In the genomic region with DNA sequence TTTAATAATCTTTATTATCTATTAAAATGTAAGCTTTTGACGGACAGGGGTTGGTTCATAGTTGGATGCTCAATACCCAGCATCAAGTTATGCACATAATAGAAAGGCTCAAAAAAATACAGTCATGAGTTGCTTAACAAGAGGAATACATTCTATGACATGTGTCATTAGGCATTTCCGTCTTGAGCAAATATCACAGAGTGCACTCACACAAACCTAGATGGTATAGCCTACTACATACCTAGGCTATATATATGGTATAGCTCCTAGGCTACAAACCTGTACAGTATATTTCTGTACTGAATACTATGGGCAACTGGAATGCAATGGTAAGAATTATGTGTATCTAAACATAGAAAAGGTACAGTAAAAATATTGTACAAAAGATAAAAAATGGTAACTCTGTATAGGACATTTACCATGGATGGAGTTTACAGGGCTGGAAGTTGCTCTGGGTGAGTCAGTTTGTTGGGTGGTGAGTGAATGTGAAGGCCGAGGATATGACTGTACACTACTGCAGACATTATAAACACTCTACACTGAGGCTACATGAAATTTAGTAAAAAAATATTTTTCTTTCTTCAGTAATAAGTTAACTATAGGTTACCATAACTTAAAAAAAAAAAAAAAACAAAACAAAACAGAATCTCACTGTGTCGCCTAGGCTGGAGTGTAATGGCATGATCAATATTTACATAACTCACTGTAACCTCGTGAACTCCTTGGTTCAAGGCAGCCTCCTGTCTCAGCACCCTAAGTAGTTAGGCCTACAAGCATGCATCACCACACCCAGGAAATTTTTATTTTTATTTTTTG, we compare ENCODE assay signal across 12 cellular contexts.
DNase-seq lines count a peak whose midpoint lies in the region; ATAC-seq and TF ChIP-seq lines count a peak whose summit lies in the region.
"Had no signal": no experiment of that assay in that cellular context is flagged by ENCODE, and none has a peak within 500 bp of the region (broad histone marks: within the 10 kb centered on the region; RNA-seq: fewer than 3 reads in every experiment).

No MANE protein-coding gene starts in this region.

- no peaks in the 10 kb centered on the region for H3K4me1 Mint-ChIP-seq in activated T-helper 17 cell treated with anti-CD3 and anti-CD28 coated beads, Interleukin-2, amount 50 U/mL, for 72 hours
- H3K4me1 Mint-ChIP-seq in activated CD8-positive, alpha-beta T cell treated with anti-CD3 and anti-CD28 coated beads, Interleukin-2, amount 10 ng/mL, durations not matched to agents 7 days and 5 days (ENCODE audit: low read depth), result peaks cover 2% of the 10 kb centered on the region

- H3K27me3 Mint-ChIP-seq in activated T-helper 17 cell treated with anti-CD3 and anti-CD28 coated beads, Interleukin-2, amount 50 U/mL, for 72 hours, result no peaks in the 10 kb centered on the region
- no peaks in the 10 kb centered on the region for H3K27me3 Mint-ChIP-seq in activated CD8-positive, alpha-beta T cell treated with anti-CD3 and anti-CD28 coated beads, Interleukin-2, amount 10 ng/mL, durations not matched to agents 7 days and 5 days (ENCODE audit: low read depth)
- H3K27me3 Mint-ChIP-seq: naive B cell had no signal

- no peak overlapping the region for H3K4me3 Mint-ChIP-seq in activated T-helper 17 cell treated with anti-CD3 and anti-CD28 coated beads, Interleukin-2, amount 50 U/mL, for 72 hours
- no peak overlapping the region for H3K4me3 Mint-ChIP-seq in activated CD8-positive, alpha-beta T cell treated with anti-CD3 and anti-CD28 coated beads, Interleukin-2, amount 10 ng/mL, durations not matched to agents 7 days and 5 days
- H3K4me3 Mint-ChIP-seq: naive B cell had no signal

- no peaks in the 10 kb centered on the region for H3K4me1 ChIP-seq in smooth muscle cell (ENCODE audit: low read depth)
- H3K4me1 ChIP-seq: spleen had no signal

- H3K36me3 ChIP-seq in smooth muscle cell (ENCODE audit: low read depth), result peaks cover 6% of the 10 kb centered on the region

- TF ChIP-seq CTCF in fibroblast of villous mesenchyme (IDR thresholded peaks at IDR 0.05; ENCODE audit: insufficient read depth, low read depth, low read length), result no peak
- TF ChIP-seq CTCF in smooth muscle cell (IDR thresholded peaks at IDR 0.05; ENCODE audit: borderline replicate concordance, insufficient read depth, poor library complexity, severe bottlenecking), result no peak

- DNase-seq in HS-27A (ENCODE audit: low read depth) (peak; percentile 96), fibroblast of villous mesenchyme (ENCODE audit: low read depth) (peak; percentile 82), smooth muscle cell (lab: John Stamatoyannopoulos, UW; ENCODE audit: unreplicated experiment) (no peak), T-helper 2 cell (no peak)
- no peak for DNase-seq in stimulated activated CD4-positive, alpha-beta T cell treated with anti-CD3 and anti-CD28 coated beads, Interleukin-1b, Interleukin-23, amount 100 ng/mL, for 48 hours
- no peak for DNase-seq in activated CD8-positive, alpha-beta T cell treated with anti-CD3 and anti-CD28 coated beads, Interleukin-2, amount 10 ng/mL, durations not matched to agents 7 days and 5 days
- DNase-seq: activated CD4-positive, alpha-beta T cell treated with anti-CD3 and anti-CD28 coated beads, Interleukin-2, amount 50 U/mL, for 1 hour; naive B cell; NCI-H510A; spleen had no signal

- CTCF ChIA-PET in activated CD8-positive, alpha-beta T cell treated with anti-CD3 and anti-CD28 coated beads, Interleukin-2, amount 10 ng/mL, durations not matched to agents 7 days and 5 days (lab: Charles Lee), result no interaction called here

- H2AFZ ChIP-seq in smooth muscle cell (ENCODE audit: low read depth), result no peak overlapping the region

- peak overlapping the region; percentile 73 for H3K27ac ChIP-seq in smooth muscle cell (ENCODE audit: low read depth)
- H3K27ac ChIP-seq: spleen had no signal

- H3K9me3 ChIP-seq in smooth muscle cell (replicated peaks; ENCODE audit: low read depth), result no peaks in the 10 kb centered on the region
- H3K9me3 ChIP-seq: spleen had no signal

- no peak overlapping the region for H3K4me3 ChIP-seq in fibroblast of villous mesenchyme (ENCODE audit: low read depth, low read length)
- no peak overlapping the region for H3K4me3 ChIP-seq in smooth muscle cell
- H3K4me3 ChIP-seq: spleen had no signal

- POLR2A ChIA-PET in activated CD8-positive, alpha-beta T cell treated with anti-CD3 and anti-CD28 coated beads, Interleukin-2, amount 10 ng/mL, durations not matched to agents 7 days and 5 days (lab: Charles Lee), result no interaction called here

- no peaks in the 10 kb centered on the region for H3F3A ChIP-seq in smooth muscle cell (ENCODE audit: low read depth)

- H4K20me1 ChIP-seq in smooth muscle cell (ENCODE audit: low read depth), result peaks cover 8% of the 10 kb centered on the region

- ATAC-seq in activated T-helper 17 cell treated with anti-CD3 and anti-CD28 coated beads, Interleukin-2, amount 50 U/mL, for 72 hours (replicated peaks), result peak; percentile 28
- ATAC-seq in activated CD8-positive, alpha-beta T cell treated with anti-CD3 and anti-CD28 coated beads, Interleukin-2, amount 10 ng/mL, durations not matched to agents 7 days and 5 days, result no peak
- no peak for ATAC-seq in HG03097 (IDR thresholded peaks at IDR 0.05; ENCODE audit: low FRiP score, unreplicated experiment)

- no peaks in the 10 kb centered on the region for H3K79me2 ChIP-seq in smooth muscle cell (ENCODE audit: low read depth)

- no peaks in the 10 kb centered on the region for H3K27me3 ChIP-seq in smooth muscle cell (ENCODE audit: low read depth)
- H3K27me3 ChIP-seq: spleen had no signal

- H3K27ac Mint-ChIP-seq in activated T-helper 17 cell treated with anti-CD3 and anti-CD28 coated beads, Interleukin-2, amount 50 U/mL, for 72 hours, result no peak overlapping the region
- H3K27ac Mint-ChIP-seq in activated CD8-positive, alpha-beta T cell treated with anti-CD3 and anti-CD28 coated beads, Interleukin-2, amount 10 ng/mL, durations not matched to agents 7 days and 5 days, result no peak overlapping the region

- 87% methylated on average over 5 of the region's 5 CpGs for WGBS in smooth muscle cell (ENCODE audit: low lambda C conversion rate)

- H3K9ac ChIP-seq in smooth muscle cell (ENCODE audit: low read depth), result no peak overlapping the region

- H3K4me2 ChIP-seq in smooth muscle cell, result no peak overlapping the region

- H3K36me3 Mint-ChIP-seq in activated T-helper 17 cell treated with anti-CD3 and anti-CD28 coated beads, Interleukin-2, amount 50 U/mL, for 72 hours (ENCODE audit: low read depth), result peaks cover 68% of the 10 kb centered on the region
- peaks cover 16% of the 10 kb centered on the region for H3K36me3 Mint-ChIP-seq in activated CD8-positive, alpha-beta T cell treated with anti-CD3 and anti-CD28 coated beads, Interleukin-2, amount 10 ng/mL, durations not matched to agents 7 days and 5 days (ENCODE audit: low read depth)

- no peaks in the 10 kb centered on the region for H3K9me3 Mint-ChIP-seq in activated T-helper 17 cell treated with anti-CD3 and anti-CD28 coated beads, Interleukin-2, amount 50 U/mL, for 72 hours
- H3K9me3 Mint-ChIP-seq in activated CD8-positive, alpha-beta T cell treated with anti-CD3 and anti-CD28 coated beads, Interleukin-2, amount 10 ng/mL, durations not matched to agents 7 days and 5 days (ENCODE audit: insufficient read depth), result no peaks in the 10 kb centered on the region
- H3K9me3 Mint-ChIP-seq: naive B cell had no signal

Comparison
In these comparisons a context has a peak if more than half of its experiments do, and no peak if none do; other contexts are left out.
1. DNase-seq: peak in HS-27A (single experiment) and fibroblast of villous mesenchyme (single experiment); none in smooth muscle cell (single experiment), stimulated activated CD4-positive, alpha-beta T cell treated with anti-CD3 and anti-CD28 coated beads, Interleukin-1b, Interleukin-23, amount 100 ng/mL, for 48 hours (single experiment), activated CD8-positive, alpha-beta T cell treated with anti-CD3 and anti-CD28 coated beads, Interleukin-2, amount 10 ng/mL, durations not matched to agents 7 days and 5 days (single experiment) and T-helper 2 cell (0 of 5).